22 cellular contexts compared by ENCODE assay signal in the genomic region with DNA sequence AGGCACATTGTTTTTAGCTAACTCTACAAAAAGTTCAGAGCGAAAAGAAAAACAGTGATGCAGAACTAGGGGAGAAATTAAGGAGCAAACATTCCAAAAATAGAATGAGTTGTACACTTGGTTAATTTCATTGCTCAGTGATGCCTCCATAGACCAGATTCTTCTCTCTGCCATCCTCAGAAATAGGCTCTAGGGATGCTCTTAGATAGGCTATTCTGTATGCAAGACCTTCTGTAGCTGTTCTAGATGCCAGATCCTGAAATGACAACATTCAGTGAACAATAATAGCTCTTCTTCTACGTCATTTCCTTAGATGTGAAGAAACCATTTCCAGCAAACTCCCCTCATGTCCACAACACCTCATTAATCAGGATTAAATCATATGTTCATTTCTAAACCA.
DNase-seq lines count a peak whose midpoint lies in the region; ATAC-seq and TF ChIP-seq lines count a peak whose summit lies in the region.
"Had no signal": no experiment of that assay in that cellular context is flagged by ENCODE, and none has a peak within 500 bp of the region (broad histone marks: within the 10 kb centered on the region; RNA-seq: fewer than 3 reads in every experiment).

No MANE protein-coding gene starts in this region.

- H3K27me3 ChIP-seq in BLaER1 treated with 17β-estradiol and CSF1 and Interleukin-3, amounts not matched to agents 10 nM and 100 nM = no peaks in the 10 kb centered on the region
- H3K27me3 ChIP-seq in IMR-90 (ENCODE audit: control insufficient read depth, insufficient read depth, low read length) = no peaks in the 10 kb centered on the region
- H3K27me3 ChIP-seq: BE2C had no signal

- TF ChIP-seq CTCF in IMR-90 (conservative IDR thresholded peaks at IDR 0.05; ENCODE audit: low read depth, low read length) = no peak
- no peak for TF ChIP-seq CTCF in fibroblast of mammary gland (conservative IDR thresholded peaks at IDR 0.05; ENCODE audit: control insufficient read depth, insufficient read depth, low read depth, low read length)

- no peak overlapping the region for H3K14ac ChIP-seq in IMR-90 (replicated peaks; ENCODE audit: low read depth, low read length)

- H2BK5ac ChIP-seq in IMR-90 (ENCODE audit: low read depth, low read length, poor library complexity, severe bottlenecking) = no peak overlapping the region

- CTCF ChIA-PET in IMR-90 (lab: Yijun Ruan, JAX) = interaction anchor here (0.5 kb wide), 1 partner anchor 17 kb away, joined by 4 read pairs; no protein-coding TSS in a partner anchor

- WGBS in IMR-90 (ENCODE audit: extremely low coverage in 2 of 2, insufficient read length in 1 of 2), 2 experiments = no CpG with 5 or more reads among the region's 2 CpGs

- H4K91ac ChIP-seq in IMR-90 (ENCODE audit: insufficient read depth, low read depth, low read length) = no peak overlapping the region

- TF ChIP-seq POLR2A in IMR-90 (IDR thresholded peaks at IDR 0.05; ENCODE audit: low read depth, low read length) = no peak

- no peak overlapping the region for H4K8ac ChIP-seq in IMR-90 (ENCODE audit: low read depth in 2 of 2, low read length in 2 of 2)

- no peak overlapping the region for H3K9ac ChIP-seq in BLaER1 treated with 17β-estradiol and CSF1 and Interleukin-3, amounts not matched to agents 10 nM and 100 nM
- H3K9ac ChIP-seq in IMR-90 (ENCODE audit: low read depth, low read length) = no peak overlapping the region
- H3K9ac ChIP-seq: GM23248 had no signal

- dilution Hi-C loops in IMR-90 (cut with HindIII; ENCODE audit: low sequenced_read_pairs, unreplicated experiment) = no loop called here

- no peaks in the 10 kb centered on the region for H4K20me1 ChIP-seq in BLaER1 treated with 17β-estradiol and CSF1 and Interleukin-3, amounts not matched to agents 10 nM and 100 nM
- no peaks in the 10 kb centered on the region for H4K20me1 ChIP-seq in IMR-90 (ENCODE audit: insufficient read depth, low read length)

- H3K4me2 ChIP-seq in BLaER1 treated with 17β-estradiol and CSF1 and Interleukin-3, amounts not matched to agents 10 nM and 100 nM = peak overlapping the region in 10 of 11 experiments; percentile 30 to 43 (median 38); a peak in 18 of 22 replicates
- no peak overlapping the region for H3K4me2 ChIP-seq in IMR-90 (ENCODE audit: low read depth, low read length)
- H3K4me2 ChIP-seq: A549 had no signal

- no peak overlapping the region for H2AK9ac ChIP-seq in IMR-90 (replicated peaks; ENCODE audit: low read depth, low read length, poor library complexity)

- no peak overlapping the region for H3K23ac ChIP-seq in IMR-90 (ENCODE audit: low read depth, low read length)

- H2AFZ ChIP-seq in IMR-90 (replicated peaks; ENCODE audit: low read length, poor library complexity) = no peak overlapping the region
- H2AFZ ChIP-seq: GM23248 had no signal

- no peak overlapping the region for H4K5ac ChIP-seq in IMR-90 (ENCODE audit: low read depth, low read length)

- no peaks in the 10 kb centered on the region for H3K79me1 ChIP-seq in IMR-90 (ENCODE audit: low read depth in 1 of 2, low read length in 2 of 2)

- TF ChIP-seq RAD21 in IMR-90 (IDR thresholded peaks at IDR 0.05; ENCODE audit: low read length) = no peak

- peaks cover 12 to 20% (median 15%) of the 10 kb centered on the region in 10 experiments for H3K4me1 ChIP-seq in BLaER1 treated with 17β-estradiol and CSF1 and Interleukin-3, amounts not matched to agents 10 nM and 100 nM
- H3K4me1 ChIP-seq in IMR-90 (ENCODE audit: control insufficient read depth, insufficient read depth, low read length) = no peaks in the 10 kb centered on the region
- H3K4me1 ChIP-seq: A549, BE2C, Caco-2 had no signal

- no peak overlapping the region for H3K18ac ChIP-seq in IMR-90 (ENCODE audit: low read depth, low read length)

- no peaks in the 10 kb centered on the region for H3K36me3 ChIP-seq in BLaER1 treated with 17β-estradiol and CSF1 and Interleukin-3, amounts not matched to agents 10 nM and 100 nM
- no peaks in the 10 kb centered on the region for H3K36me3 ChIP-seq in IMR-90 (ENCODE audit: control insufficient read depth, insufficient read depth, low read length)
- H3K36me3 ChIP-seq: BE2C had no signal

- H3K4ac ChIP-seq in IMR-90 (ENCODE audit: low read depth, low read length) = no peak overlapping the region

- DNase-seq in IMR-90 (peak; percentile 16), fibroblast of mammary gland (ENCODE audit: low read depth) (peak; percentile 2), cardiac septum (ENCODE audit: low spot score) (no peak)
- DNase-seq: 8988T; ACHN; AML-193; BE2C; Caco-2; CD4-positive, CD25-positive, alpha-beta regulatory T cell; CD8-positive, alpha-beta T cell; DMS153; DND-41; EL; GF-D8; GM23248; H7; HCEC 1CT had no signal

- no peak overlapping the region for H3K27ac ChIP-seq in BLaER1 treated with 17β-estradiol and CSF1 and Interleukin-3, amounts not matched to agents 10 nM and 100 nM
- no peak overlapping the region for H3K27ac ChIP-seq in IMR-90 (ENCODE audit: insufficient read depth, low read length)
- H3K27ac ChIP-seq: A549, C4-2B, GM23248 had no signal

- H2BK20ac ChIP-seq in IMR-90 (ENCODE audit: low read depth, low read length) = no peak overlapping the region

- POLR2A ChIA-PET in IMR-90 (lab: Charles Lee; ENCODE audit: unreplicated experiment) = interaction anchor here (0.6 kb wide), 1 partner anchor 466 kb away, joined by 5 read pairs; no protein-coding TSS in a partner anchor

- ATAC-seq in IMR-90 (ENCODE audit: low read depth) = no peak
- no peak for ATAC-seq in HG03469 (IDR thresholded peaks at IDR 0.05; ENCODE audit: unreplicated experiment)
- no peak for ATAC-seq in GM19351 (IDR thresholded peaks at IDR 0.05; ENCODE audit: unreplicated experiment)
- ATAC-seq: A549; CD8-positive, alpha-beta T cell had no signal

- no peaks in the 10 kb centered on the region for H3K9me1 ChIP-seq in IMR-90 (ENCODE audit: insufficient read depth, low read length)

- no peak overlapping the region for H2BK15ac ChIP-seq in IMR-90 (ENCODE audit: low read depth, low read length)

- no TSS peak for BruUV-seq in IMR-90 (replicated peaks; lab: Mats Ljungman, UMichigan)

- intact Hi-C loops in IMR-90 (cut with micrococcal nuclease) (no loop called here), cardiac septum (cut with DNase I) (no loop called here)

- H3K9me3 ChIP-seq in BLaER1 treated with 17β-estradiol and CSF1 and Interleukin-3, amounts not matched to agents 10 nM and 100 nM (replicated peaks in 1 of 11) = 0 out of 22 replicates have a peak, but pooled peaks cover 0 to 4% (median 0%) of the 10 kb centered on the region in 11 experiments
- H3K9me3 ChIP-seq in IMR-90 (ENCODE audit: control insufficient read depth, insufficient read depth, low read length) = no peaks in the 10 kb centered on the region
- H3K9me3 ChIP-seq: A549, BE2C, Caco-2 had no signal

- no peak overlapping the region for H3K56ac ChIP-seq in IMR-90 (ENCODE audit: extremely low read depth, insufficient read depth, low read length)

- H3K4me3 ChIP-seq in BLaER1 treated with 17β-estradiol and CSF1 and Interleukin-3, amounts not matched to agents 10 nM and 100 nM = no peak overlapping the region
- H3K4me3 ChIP-seq in IMR-90 (ENCODE audit: insufficient read depth, low read depth, low read length) (no peak overlapping the region), fibroblast of mammary gland (ENCODE audit: control insufficient read depth, low read depth, low read length) (no peak overlapping the region)
- H3K4me3 ChIP-seq: A549, GM23248 had no signal

- no peak overlapping the region for H2BK120ac ChIP-seq in IMR-90 (ENCODE audit: low read depth, low read length)

- in situ Hi-C loops in IMR-90 (cut with MboI; ENCODE audit: low sequenced_read_pairs) = no loop called here

- no peak overlapping the region for H2AK5ac ChIP-seq in IMR-90 (ENCODE audit: low read depth, low read length)

TF ChIP-seq in IMR-90, 13 proteins besides CTCF, POLR2A, EP300 and RAD21:
- TF ChIP-seq CHD1 (IDR thresholded peaks at IDR 0.05; ENCODE audit: low read depth, low read length) = no peak
- TF ChIP-seq RCOR1 (IDR thresholded peaks at IDR 0.05; ENCODE audit: insufficient replicate concordance, low read length) = no peak
- no peak for TF ChIP-seq SMC3 (IDR thresholded peaks at IDR 0.05; ENCODE audit: low read depth, low read length)
